In the genomic region with DNA sequence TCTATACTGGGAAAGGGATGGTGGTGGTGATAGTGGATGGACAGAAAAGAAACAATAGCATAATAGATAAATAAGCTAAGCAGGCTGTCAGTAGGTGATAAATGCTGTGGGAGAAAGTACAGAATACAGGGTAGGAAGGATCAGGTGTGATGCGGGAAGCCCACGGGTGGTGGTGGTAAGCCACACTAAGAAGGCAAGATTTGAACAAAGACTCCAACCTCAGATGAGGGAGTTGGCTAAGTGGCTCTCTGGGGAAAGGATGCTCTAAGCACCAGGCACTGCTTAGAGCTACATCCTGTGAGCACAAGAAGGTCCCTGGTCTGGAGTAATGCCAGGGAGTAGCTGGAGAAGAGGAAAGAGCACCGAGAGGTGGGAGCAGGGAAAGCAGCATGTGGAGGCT, we compare ENCODE assay signal across 16 cellular contexts.
DNase-seq lines count a peak whose midpoint lies in the region; ATAC-seq and TF ChIP-seq lines count a peak whose summit lies in the region.
"Had no signal": no experiment of that assay in that cellular context is flagged by ENCODE, and none has a peak within 500 bp of the region (broad histone marks: within the 10 kb centered on the region; RNA-seq: fewer than 3 reads in every experiment).

No MANE protein-coding gene starts in this region.

- WGBS in tibial nerve, 2 donors = 87 to 90% methylated on average over 3 of the region's 3 CpGs

- peak overlapping the region; percentile 28 for H3K27ac Mint-ChIP-seq in activated CD4-positive, alpha-beta T cell treated with anti-CD3 and anti-CD28 coated beads for 36 hours
- H3K27ac Mint-ChIP-seq in CD4-positive, alpha-beta memory T cell = peak overlapping the region in 4 of 7 donors; percentile 0 to 88 (median 36)
- peak overlapping the region; percentile 12 for H3K27ac Mint-ChIP-seq in T-helper 17 cell
- H3K27ac Mint-ChIP-seq in effector memory CD8-positive, alpha-beta T cell = peak overlapping the region in 1 of 2 donors; percentile 22

- no peak overlapping the region for H3K4me3 Mint-ChIP-seq in activated CD4-positive, alpha-beta T cell treated with anti-CD3 and anti-CD28 coated beads for 36 hours
- H3K4me3 Mint-ChIP-seq in CD4-positive, alpha-beta memory T cell = no peak overlapping the region
- H3K4me3 Mint-ChIP-seq in T-helper 17 cell = no peak overlapping the region
- H3K4me3 Mint-ChIP-seq in effector memory CD8-positive, alpha-beta T cell = no peak overlapping the region

- H3K4me1 ChIP-seq in CD4-positive, alpha-beta memory T cell (ENCODE audit: insufficient read depth, low read length) = peaks cover 29% of the 10 kb centered on the region
- peaks cover 0 to 54% (median 16%) of the 10 kb centered on the region in 4 donors for H3K4me1 ChIP-seq in tibial nerve

- DNase-seq in activated CD4-positive, alpha-beta T cell treated with anti-CD3 and anti-CD28 coated beads for 36 hours = peak; percentile 32
- no peak for DNase-seq in activated CD4-positive, alpha-beta T cell treated with anti-CD3 and anti-CD28 coated beads, Interleukin-2, amount 50 U/mL, for 4 hours
- no peak for DNase-seq in CD4-positive, alpha-beta memory T cell
- no peak for DNase-seq in T-helper 17 cell
- DNase-seq in fibroblast of mammary gland (ENCODE audit: low read depth) = peak; percentile 13
- DNase-seq in effector memory CD8-positive, alpha-beta T cell = no peak
- no peak for DNase-seq in tibial nerve (ENCODE audit: low spot score in 2 of 2)
- no peak for DNase-seq in medulla oblongata (ENCODE audit: extremely low spot score)
- DNase-seq: activated effector memory CD4-positive, alpha-beta T cell treated with Interleukin-2 at 50 U/mL for 16 hours; foreskin fibroblast; Kasumi-1; NCI-H1417; SK-N-SH; stimulated activated CD4-positive, alpha-beta T cell treated with anti-CD3 and anti-CD28 coated beads, Interleukin-12 subunit alpha, Interleukin-12 subunit beta, amount 100 ng/mL, for 4 hours; transverse colon had no signal

- TF ChIP-seq EP300 in tibial nerve (IDR thresholded peaks at IDR 0.05) = no peak

- intact Hi-C loops in activated CD4-positive, alpha-beta T cell treated with anti-CD3 and anti-CD28 coated beads for 36 hours (cut with DNase I, micrococcal nuclease) = loop anchor here in 1 of 2 experiments (10.0 kb wide), 2 partner anchors 1349 to 1391 kb away; a partner anchor contains a TSS
- intact Hi-C loops in CD4-positive, alpha-beta memory T cell (cut with micrococcal nuclease) = no loop called here

- no peak for ATAC-seq in activated CD4-positive, alpha-beta T cell treated with anti-CD3 and anti-CD28 coated beads for 36 hours
- no peak for ATAC-seq in T-helper 17 cell
- ATAC-seq in effector memory CD8-positive, alpha-beta T cell (replicated peaks) = no peak

- POLR2A ChIA-PET in activated CD4-positive, alpha-beta T cell treated with anti-CD3 and anti-CD28 coated beads for 36 hours (lab: Charles Lee) = interaction anchor here (0.6 kb wide), 1 partner anchor 159 kb away, joined by 4 read pairs; no protein-coding TSS in a partner anchor
- POLR2A ChIA-PET in CD4-positive, alpha-beta memory T cell (lab: Charles Lee; ENCODE audit: partially characterized antibody) = interaction anchor here (0.8 to 1.6 kb wide), 3 partner anchors 81 to 152 kb away, joined by 3 to 4 read pairs (median 3); a partner anchor contains a TSS

- peaks cover 45% of the 10 kb centered on the region for H3K4me1 Mint-ChIP-seq in activated CD4-positive, alpha-beta T cell treated with anti-CD3 and anti-CD28 coated beads for 36 hours
- peaks cover 25 to 34% (median 28%) of the 10 kb centered on the region in 4 donors for H3K4me1 Mint-ChIP-seq in CD4-positive, alpha-beta memory T cell
- peaks cover 23% of the 10 kb centered on the region for H3K4me1 Mint-ChIP-seq in T-helper 17 cell
- H3K4me1 Mint-ChIP-seq in effector memory CD8-positive, alpha-beta T cell (ENCODE audit: low read depth in 2 of 2) = peaks cover 16 to 18% of the 10 kb centered on the region in 2 donors

- no peaks in the 10 kb centered on the region for H3K9me3 ChIP-seq in CD4-positive, alpha-beta memory T cell (ENCODE audit: control insufficient read depth in 1 of 2, low read length in 2 of 2)
- H3K9me3 ChIP-seq in T-helper 17 cell (ENCODE audit: control insufficient read depth, low read length, poor library complexity, severe bottlenecking) (no peaks in the 10 kb centered on the region), tibial nerve (no peaks in the 10 kb centered on the region)
- H3K9me3 ChIP-seq: SK-N-SH, transverse colon had no signal

- H3K4me3 ChIP-seq in CD4-positive, alpha-beta memory T cell (ENCODE audit: low read length in 2 of 2) = no peak overlapping the region
- no peak overlapping the region for H3K4me3 ChIP-seq in fibroblast of mammary gland (ENCODE audit: control insufficient read depth, low read depth, low read length)
- H3K4me3 ChIP-seq in tibial nerve = no peak overlapping the region
- H3K4me3 ChIP-seq: transverse colon had no signal

- no peak overlapping the region for H3K27ac ChIP-seq in CD4-positive, alpha-beta memory T cell (ENCODE audit: low read depth, low read length)
- peak overlapping the region in 2 of 4 donors; percentile 77 to 79 for H3K27ac ChIP-seq in tibial nerve
- H3K27ac ChIP-seq: C4-2B had no signal

- no peaks in the 10 kb centered on the region for H3K27me3 ChIP-seq in CD4-positive, alpha-beta memory T cell (ENCODE audit: insufficient read depth, low read length)
- H3K27me3 ChIP-seq in tibial nerve = no peaks in the 10 kb centered on the region
- H3K27me3 ChIP-seq: transverse colon had no signal

- no peaks in the 10 kb centered on the region for H3K9me3 Mint-ChIP-seq in activated CD4-positive, alpha-beta T cell treated with anti-CD3 and anti-CD28 coated beads for 36 hours (ENCODE audit: low read depth)
- H3K9me3 Mint-ChIP-seq in CD4-positive, alpha-beta memory T cell = no peaks in the 10 kb centered on the region
- no peaks in the 10 kb centered on the region for H3K9me3 Mint-ChIP-seq in effector memory CD8-positive, alpha-beta T cell

- TF ChIP-seq POLR2A in tibial nerve (IDR thresholded peaks at IDR 0.05) = no peak

- CTCF ChIA-PET in activated CD4-positive, alpha-beta T cell treated with anti-CD3 and anti-CD28 coated beads for 36 hours (lab: Charles Lee) = interaction anchor here (0.8 to 2.2 kb wide), 7 partner anchors 8 to 151 kb away, joined by 3 to 11 read pairs (median 3); a partner anchor contains a TSS
- CTCF ChIA-PET in CD4-positive, alpha-beta memory T cell (lab: Charles Lee; ENCODE audit: partially characterized antibody) = interaction anchor here (1.2 to 1.5 kb wide), 3 partner anchors 10 to 36 kb away, joined by 3 to 7 read pairs (median 4); no protein-coding TSS in a partner anchor

- H3K27me3 Mint-ChIP-seq in activated CD4-positive, alpha-beta T cell treated with anti-CD3 and anti-CD28 coated beads for 36 hours = no peaks in the 10 kb centered on the region
- H3K27me3 Mint-ChIP-seq in CD4-positive, alpha-beta memory T cell = no peaks in the 10 kb centered on the region
- H3K27me3 Mint-ChIP-seq in T-helper 17 cell = no peaks in the 10 kb centered on the region
- no peaks in the 10 kb centered on the region for H3K27me3 Mint-ChIP-seq in effector memory CD8-positive, alpha-beta T cell

- TF ChIP-seq CTCF in fibroblast of mammary gland (conservative IDR thresholded peaks at IDR 0.05; ENCODE audit: control insufficient read depth, insufficient read depth, low read depth, low read length) (no peak), tibial nerve (IDR thresholded peaks at IDR 0.05) (no peak)

- no peaks in the 10 kb centered on the region for H3K36me3 ChIP-seq in CD4-positive, alpha-beta memory T cell (ENCODE audit: insufficient read depth, low read length)
- H3K36me3 ChIP-seq in tibial nerve = no peaks in the 10 kb centered on the region
- H3K36me3 ChIP-seq: transverse colon had no signal

- H3K36me3 Mint-ChIP-seq in activated CD4-positive, alpha-beta T cell treated with anti-CD3 and anti-CD28 coated beads for 36 hours (ENCODE audit: low read depth) = no peaks in the 10 kb centered on the region
- no peaks in the 10 kb centered on the region for H3K36me3 Mint-ChIP-seq in CD4-positive, alpha-beta memory T cell
- no peaks in the 10 kb centered on the region for H3K36me3 Mint-ChIP-seq in T-helper 17 cell (ENCODE audit: low read depth)
- no peaks in the 10 kb centered on the region for H3K36me3 Mint-ChIP-seq in effector memory CD8-positive, alpha-beta T cell (ENCODE audit: insufficient read depth)

Comparison
In these comparisons a context has a peak if more than half of its experiments do, and no peak if none do; other contexts are left out.
1. DNase-seq: peak in activated CD4-positive, alpha-beta T cell treated with anti-CD3 and anti-CD28 coated beads for 36 hours (single experiment) and fibroblast of mammary gland (single experiment); none in activated CD4-positive, alpha-beta T cell treated with anti-CD3 and anti-CD28 coated beads, Interleukin-2, amount 50 U/mL, for 4 hours (0 of 2), CD4-positive, alpha-beta memory T cell (0 of 5), T-helper 17 cell (0 of 3), effector memory CD8-positive, alpha-beta T cell (0 of 3), tibial nerve (0 of 2) and medulla oblongata (single experiment).